Comparison of ENCODE assay signal across 1 cellular context in the genomic region with DNA sequence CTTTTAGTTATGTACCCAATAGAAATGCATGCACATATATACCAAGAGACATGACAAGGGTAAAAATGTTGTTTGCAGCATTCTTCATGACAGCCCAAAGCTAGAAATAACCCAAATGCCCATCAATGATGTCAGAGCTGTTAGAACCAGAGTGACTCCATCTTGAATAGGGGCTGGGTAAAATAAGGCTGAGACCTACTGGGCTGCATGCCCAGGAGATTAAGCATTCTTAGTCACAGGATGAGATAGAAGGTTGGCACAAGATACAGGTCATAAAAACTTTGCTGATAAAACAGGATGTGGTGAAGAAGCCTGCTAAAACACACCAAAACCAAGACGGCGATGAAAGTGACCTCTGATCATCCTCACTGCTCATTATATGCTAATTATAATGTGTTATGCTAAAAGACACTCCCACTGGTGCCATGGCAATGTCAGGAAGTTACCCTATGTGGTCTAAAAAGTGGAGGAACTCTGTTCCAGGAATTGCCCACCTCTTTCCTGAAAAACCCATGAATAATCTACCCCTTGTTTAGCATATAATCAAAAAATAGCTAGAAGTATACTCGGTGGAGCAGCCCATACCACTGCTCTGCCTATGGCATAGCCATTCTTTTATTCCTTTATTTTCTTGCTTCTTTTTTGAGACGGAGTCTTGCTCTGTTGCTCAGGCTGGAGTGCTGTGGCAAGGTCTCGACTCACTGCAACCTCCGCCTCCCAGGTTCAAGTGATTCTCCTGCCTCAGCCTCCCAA.
TF ChIP-seq lines count a peak whose summit lies in the region.

No MANE protein-coding gene starts in this region.

TF ChIP-seq in K562, 482 proteins besides CTCF, POLR2A, EP300 and RAD21 (continued from another document and continues in another):
- TF ChIP-seq, protein P1, sequence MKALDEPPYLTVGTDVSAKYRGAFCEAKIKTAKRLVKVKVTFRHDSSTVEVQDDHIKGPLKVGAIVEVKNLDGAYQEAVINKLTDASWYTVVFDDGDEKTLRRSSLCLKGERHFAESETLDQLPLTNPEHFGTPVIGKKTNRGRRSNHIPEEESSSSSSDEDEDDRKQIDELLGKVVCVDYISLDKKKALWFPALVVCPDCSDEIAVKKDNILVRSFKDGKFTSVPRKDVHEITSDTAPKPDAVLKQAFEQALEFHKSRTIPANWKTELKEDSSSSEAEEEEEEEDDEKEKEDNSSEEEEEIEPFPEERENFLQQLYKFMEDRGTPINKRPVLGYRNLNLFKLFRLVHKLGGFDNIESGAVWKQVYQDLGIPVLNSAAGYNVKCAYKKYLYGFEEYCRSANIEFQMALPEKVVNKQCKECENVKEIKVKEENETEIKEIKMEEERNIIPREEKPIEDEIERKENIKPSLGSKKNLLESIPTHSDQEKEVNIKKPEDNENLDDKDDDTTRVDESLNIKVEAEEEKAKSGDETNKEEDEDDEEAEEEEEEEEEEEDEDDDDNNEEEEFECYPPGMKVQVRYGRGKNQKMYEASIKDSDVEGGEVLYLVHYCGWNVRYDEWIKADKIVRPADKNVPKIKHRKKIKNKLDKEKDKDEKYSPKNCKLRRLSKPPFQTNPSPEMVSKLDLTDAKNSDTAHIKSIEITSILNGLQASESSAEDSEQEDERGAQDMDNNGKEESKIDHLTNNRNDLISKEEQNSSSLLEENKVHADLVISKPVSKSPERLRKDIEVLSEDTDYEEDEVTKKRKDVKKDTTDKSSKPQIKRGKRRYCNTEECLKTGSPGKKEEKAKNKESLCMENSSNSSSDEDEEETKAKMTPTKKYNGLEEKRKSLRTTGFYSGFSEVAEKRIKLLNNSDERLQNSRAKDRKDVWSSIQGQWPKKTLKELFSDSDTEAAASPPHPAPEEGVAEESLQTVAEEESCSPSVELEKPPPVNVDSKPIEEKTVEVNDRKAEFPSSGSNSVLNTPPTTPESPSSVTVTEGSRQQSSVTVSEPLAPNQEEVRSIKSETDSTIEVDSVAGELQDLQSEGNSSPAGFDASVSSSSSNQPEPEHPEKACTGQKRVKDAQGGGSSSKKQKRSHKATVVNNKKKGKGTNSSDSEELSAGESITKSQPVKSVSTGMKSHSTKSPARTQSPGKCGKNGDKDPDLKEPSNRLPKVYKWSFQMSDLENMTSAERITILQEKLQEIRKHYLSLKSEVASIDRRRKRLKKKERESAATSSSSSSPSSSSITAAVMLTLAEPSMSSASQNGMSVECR (CRISPR knock-in tag; IDR thresholded peaks at IDR 0.05): no peak
- no peak for TF ChIP-seq EHMT2 (IDR thresholded peaks at IDR 0.05)
- no peak; the same call in 1 of the 2 replicates for TF ChIP-seq SMARCE1 (IDR thresholded peaks at IDR 0.05)
- TF ChIP-seq, protein P2, sequence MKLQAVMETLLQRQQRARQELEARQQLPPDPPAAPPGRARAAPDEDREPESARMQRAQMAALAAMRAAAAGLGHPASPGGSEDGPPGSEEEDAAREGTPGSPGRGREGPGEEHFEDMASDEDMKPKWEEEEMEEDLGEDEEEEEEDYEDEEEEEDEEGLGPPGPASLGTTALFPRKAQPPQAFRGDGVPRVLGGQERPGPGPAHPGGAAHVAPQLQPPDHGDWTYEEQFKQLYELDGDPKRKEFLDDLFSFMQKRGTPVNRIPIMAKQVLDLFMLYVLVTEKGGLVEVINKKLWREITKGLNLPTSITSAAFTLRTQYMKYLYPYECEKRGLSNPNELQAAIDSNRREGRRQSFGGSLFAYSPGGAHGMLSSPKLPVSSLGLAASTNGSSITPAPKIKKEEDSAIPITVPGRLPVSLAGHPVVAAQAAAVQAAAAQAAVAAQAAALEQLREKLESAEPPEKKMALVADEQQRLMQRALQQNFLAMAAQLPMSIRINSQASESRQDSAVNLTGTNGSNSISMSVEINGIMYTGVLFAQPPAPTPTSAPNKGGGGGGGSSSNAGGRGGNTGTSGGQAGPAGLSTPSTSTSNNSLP (IDR thresholded peaks at IDR 0.05; ENCODE audit: borderline replicate concordance, low read depth, low read length): no peak
- no peak for TF ChIP-seq PHF20 (IDR thresholded peaks at IDR 0.05; ENCODE audit: partially characterized antibody)
- peak; percentile 93 for TF ChIP-seq POLR2H (tag; IDR thresholded peaks at IDR 0.05; ENCODE audit: low read depth)
- no peak for TF ChIP-seq HNRNPUL1 (IDR thresholded peaks at IDR 0.05; ENCODE audit: low read length)
- peak; percentile 56; the same call in 1 of the 2 replicates for TF ChIP-seq MAFG (tag; conservative IDR thresholded peaks at IDR 0.05)
- TF ChIP-seq, protein P3, sequence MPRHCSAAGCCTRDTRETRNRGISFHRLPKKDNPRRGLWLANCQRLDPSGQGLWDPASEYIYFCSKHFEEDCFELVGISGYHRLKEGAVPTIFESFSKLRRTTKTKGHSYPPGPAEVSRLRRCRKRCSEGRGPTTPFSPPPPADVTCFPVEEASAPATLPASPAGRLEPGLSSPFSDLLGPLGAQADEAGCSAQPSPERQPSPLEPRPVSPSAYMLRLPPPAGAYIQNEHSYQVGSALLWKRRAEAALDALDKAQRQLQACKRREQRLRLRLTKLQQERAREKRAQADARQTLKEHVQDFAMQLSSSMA (CRISPR knock-in tag; IDR thresholded peaks at IDR 0.05): peak; percentile 95
- TF ChIP-seq ZFP1 (CRISPR knock-in tag; IDR thresholded peaks at IDR 0.05): peak; percentile 98
- TF ChIP-seq MIER1 (IDR thresholded peaks at IDR 0.05; ENCODE audit: low read depth): no peak
- TF ChIP-seq, protein P4, sequence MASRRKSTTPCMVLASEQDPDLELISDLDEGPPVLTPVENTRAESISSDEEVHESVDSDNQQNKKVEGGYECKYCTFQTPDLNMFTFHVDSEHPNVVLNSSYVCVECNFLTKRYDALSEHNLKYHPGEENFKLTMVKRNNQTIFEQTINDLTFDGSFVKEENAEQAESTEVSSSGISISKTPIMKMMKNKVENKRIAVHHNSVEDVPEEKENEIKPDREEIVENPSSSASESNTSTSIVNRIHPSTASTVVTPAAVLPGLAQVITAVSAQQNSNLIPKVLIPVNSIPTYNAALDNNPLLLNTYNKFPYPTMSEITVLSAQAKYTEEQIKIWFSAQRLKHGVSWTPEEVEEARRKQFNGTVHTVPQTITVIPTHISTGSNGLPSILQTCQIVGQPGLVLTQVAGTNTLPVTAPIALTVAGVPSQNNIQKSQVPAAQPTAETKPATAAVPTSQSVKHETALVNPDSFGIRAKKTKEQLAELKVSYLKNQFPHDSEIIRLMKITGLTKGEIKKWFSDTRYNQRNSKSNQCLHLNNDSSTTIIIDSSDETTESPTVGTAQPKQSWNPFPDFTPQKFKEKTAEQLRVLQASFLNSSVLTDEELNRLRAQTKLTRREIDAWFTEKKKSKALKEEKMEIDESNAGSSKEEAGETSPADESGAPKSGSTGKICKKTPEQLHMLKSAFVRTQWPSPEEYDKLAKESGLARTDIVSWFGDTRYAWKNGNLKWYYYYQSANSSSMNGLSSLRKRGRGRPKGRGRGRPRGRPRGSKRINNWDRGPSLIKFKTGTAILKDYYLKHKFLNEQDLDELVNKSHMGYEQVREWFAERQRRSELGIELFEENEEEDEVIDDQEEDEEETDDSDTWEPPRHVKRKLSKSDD (conservative IDR thresholded peaks at IDR 0.05; ENCODE audit: low read length): no peak
- peak; percentile 97 for TF ChIP-seq ZKSCAN8 (CRISPR knock-in tag; IDR thresholded peaks at IDR 0.05)
- no peak for TF ChIP-seq ZNF124 (CRISPR knock-in tag; IDR thresholded peaks at IDR 0.05)
- no peak for TF ChIP-seq NFE2 (IDR thresholded peaks at IDR 0.05; ENCODE audit: low read depth)
- TF ChIP-seq TEAD4 (IDR thresholded peaks at IDR 0.05; ENCODE audit: low read length): no peak
- TF ChIP-seq TEAD4 (CRISPR knock-in tag; IDR thresholded peaks at IDR 0.05; ENCODE audit: borderline replicate concordance): no peak
- peak; percentile 95 for TF ChIP-seq TEAD2 (tag; IDR thresholded peaks at IDR 0.05)
- TF ChIP-seq MCM7 (IDR thresholded peaks at IDR 0.05): no peak
- no peak for TF ChIP-seq ATF7 (IDR thresholded peaks at IDR 0.05)
- TF ChIP-seq, protein P5, sequence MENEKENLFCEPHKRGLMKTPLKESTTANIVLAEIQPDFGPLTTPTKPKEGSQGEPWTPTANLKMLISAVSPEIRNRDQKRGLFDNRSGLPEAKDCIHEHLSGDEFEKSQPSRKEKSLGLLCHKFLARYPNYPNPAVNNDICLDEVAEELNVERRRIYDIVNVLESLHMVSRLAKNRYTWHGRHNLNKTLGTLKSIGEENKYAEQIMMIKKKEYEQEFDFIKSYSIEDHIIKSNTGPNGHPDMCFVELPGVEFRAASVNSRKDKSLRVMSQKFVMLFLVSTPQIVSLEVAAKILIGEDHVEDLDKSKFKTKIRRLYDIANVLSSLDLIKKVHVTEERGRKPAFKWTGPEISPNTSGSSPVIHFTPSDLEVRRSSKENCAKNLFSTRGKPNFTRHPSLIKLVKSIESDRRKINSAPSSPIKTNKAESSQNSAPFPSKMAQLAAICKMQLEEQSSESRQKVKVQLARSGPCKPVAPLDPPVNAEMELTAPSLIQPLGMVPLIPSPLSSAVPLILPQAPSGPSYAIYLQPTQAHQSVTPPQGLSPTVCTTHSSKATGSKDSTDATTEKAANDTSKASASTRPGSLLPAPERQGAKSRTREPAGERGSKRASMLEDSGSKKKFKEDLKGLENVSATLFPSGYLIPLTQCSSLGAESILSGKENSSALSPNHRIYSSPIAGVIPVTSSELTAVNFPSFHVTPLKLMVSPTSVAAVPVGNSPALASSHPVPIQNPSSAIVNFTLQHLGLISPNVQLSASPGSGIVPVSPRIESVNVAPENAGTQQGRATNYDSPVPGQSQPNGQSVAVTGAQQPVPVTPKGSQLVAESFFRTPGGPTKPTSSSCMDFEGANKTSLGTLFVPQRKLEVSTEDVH (IDR thresholded peaks at IDR 0.05; ENCODE audit: low read depth, partially characterized antibody): no peak
- no peak for TF ChIP-seq ZMIZ1 (IDR thresholded peaks at IDR 0.05; ENCODE audit: low read depth in 2 of 2, low read length in 2 of 2)
- TF ChIP-seq PURB (CRISPR knock-in tag; IDR thresholded peaks at IDR 0.05; ENCODE audit: low read depth): no peak
- TF ChIP-seq NR3C1 (CRISPR knock-in tag; IDR thresholded peaks at IDR 0.05): no peak
- TF ChIP-seq CHD4 (IDR thresholded peaks at IDR 0.05; ENCODE audit: insufficient read depth, insufficient replicate concordance, low read depth, low read length, poor library complexity, severe bottlenecking): no peak
- TF ChIP-seq ZNF197 (CRISPR knock-in tag; IDR thresholded peaks at IDR 0.05; ENCODE audit: low read depth): peak; percentile 99
- TF ChIP-seq DACH1 (IDR thresholded peaks at IDR 0.05; ENCODE audit: partially characterized antibody): no peak
- no peak for TF ChIP-seq CEBPZ (IDR thresholded peaks at IDR 0.05; ENCODE audit: borderline replicate concordance, low read depth, low read length)
- no peak for TF ChIP-seq GTF2F1 (IDR thresholded peaks at IDR 0.05; ENCODE audit: low read depth, low read length)
- TF ChIP-seq ARNT (IDR thresholded peaks at IDR 0.05): no peak
